ENCODE assay signal across 1 cellular context in genomic region chr17:80964859-80965580, GRCh38.
TF ChIP-seq lines count a peak whose summit lies in the region.

No MANE protein-coding gene starts in this region.

TF ChIP-seq in K562, 482 proteins besides CTCF, POLR2A, EP300 and RAD21 (continued from another document):
- TF ChIP-seq RB1 (IDR thresholded peaks at IDR 0.05; ENCODE audit: low read depth), result no peak
